In genomic region chr15:92049290-92050008, GRCh38 we compare ENCODE assay signal across 9 cellular contexts.
"Had no signal": no experiment of that assay in that cellular context is flagged by ENCODE, and none has a peak within 500 bp of the region (broad histone marks: within the 10 kb centered on the region; RNA-seq: fewer than 3 reads in every experiment).

No MANE protein-coding gene starts in this region.

- ATAC-seq: activated CD8-positive, alpha-beta T cell treated with anti-CD3 and anti-CD28 coated beads, Interleukin-2, amount 10 ng/mL, durations not matched to agents 7 days and 5 days; gastrocnemius medialis; naive thymus-derived CD4-positive, alpha-beta T cell; WTC11 had no signal

- DNase-seq: activated CD4-positive, alpha-beta T cell treated with anti-CD3 and anti-CD28 coated beads for 48 hours; activated CD8-positive, alpha-beta memory T cell treated with anti-CD3 and anti-CD28 coated beads, Interleukin-2, amount 50 U/mL, for 48 hours; activated CD8-positive, alpha-beta T cell treated with anti-CD3 and anti-CD28 coated beads, Interleukin-2, amount 10 ng/mL, durations not matched to agents 7 days and 5 days; aorta; gastrocnemius medialis; naive thymus-derived CD4-positive, alpha-beta T cell; stimulated activated CD4-positive, alpha-beta T cell treated with anti-CD3 and anti-CD28 coated beads, Interleukin-2, amount 100 ng/mL, for 48 hours had no signal

- FAIRE-seq: urothelium cell line had no signal
